8 cellular contexts compared by ENCODE assay signal in genomic region chr10:96538683-96539082, GRCh38.
"Had no signal": no experiment of that assay in that cellular context is flagged by ENCODE, and none has a peak within 500 bp of the region (broad histone marks: within the 10 kb centered on the region; RNA-seq: fewer than 3 reads in every experiment).

No MANE protein-coding gene starts in this region.

- H3K27ac ChIP-seq: GM23248 had no signal

- DNase-seq: GM23248, GOT3, H9, HCEC 1CT, IMR-90, KG1 had no signal

- H3K4me3 ChIP-seq: GM23248, K562 had no signal

- FAIRE-seq: HTR-8/SVneo, K562 had no signal
